Comparison of ENCODE assay signal across 14 cellular contexts in the genomic region with DNA sequence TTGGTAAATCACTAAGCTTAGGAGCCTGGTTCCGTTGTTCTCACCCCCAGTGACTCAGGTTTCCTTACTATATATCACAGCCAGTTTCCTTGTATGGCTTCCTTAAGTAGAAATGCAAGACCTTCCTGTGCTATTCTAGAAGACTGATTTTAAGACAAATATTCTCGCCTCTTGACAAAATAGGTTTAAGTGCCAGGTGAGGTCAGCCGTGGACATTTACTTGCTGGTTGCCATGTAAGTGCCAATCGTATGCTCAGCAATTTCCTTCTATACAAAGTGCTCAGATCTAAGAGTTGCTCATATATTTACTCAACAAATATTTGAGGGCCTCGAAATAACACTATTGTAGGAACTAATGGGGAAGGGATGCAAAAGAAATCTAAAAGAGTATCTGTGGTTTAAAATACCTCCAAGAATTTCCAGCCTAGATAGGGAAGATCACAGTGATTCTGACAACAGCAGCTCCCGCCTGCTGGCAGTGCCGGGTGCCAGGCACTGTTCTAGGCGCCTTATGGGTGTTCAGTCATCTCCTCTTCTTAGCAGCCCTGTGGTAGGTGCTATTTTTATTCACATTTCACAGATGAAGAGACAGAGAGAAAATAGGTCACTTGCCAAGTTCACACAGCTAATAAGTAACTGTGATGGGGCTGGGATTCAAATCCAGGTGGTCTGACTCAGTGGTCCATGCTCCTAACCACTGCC.
DNase-seq lines count a peak whose midpoint lies in the region; ATAC-seq, FAIRE-seq and TF ChIP-seq lines count a peak whose summit lies in the region.
"Had no signal": no experiment of that assay in that cellular context is flagged by ENCODE, and none has a peak within 500 bp of the region (broad histone marks: within the 10 kb centered on the region; RNA-seq: fewer than 3 reads in every experiment).

No MANE protein-coding gene starts in this region.

- H3K9me3 Mint-ChIP-seq in CD14-positive monocyte = peaks cover 0 to 2% (median 0%) of the 10 kb centered on the region in 7 donors
- H3K9me3 Mint-ChIP-seq: activated T-cell treated with anti-CD3 and anti-CD28 coated beads, Interleukin-2, amount 50 U/mL, for 4 hours; H9 had no signal

- H3K4me1 ChIP-seq in lower lobe of right lung = peaks cover 43% of the 10 kb centered on the region
- no peaks in the 10 kb centered on the region for H3K4me1 ChIP-seq in small intestine (ENCODE audit: control insufficient read depth in 2 of 2, insufficient read depth in 1 of 2, low read depth in 1 of 2, low read length in 1 of 2)

- WGBS in small intestine, 3 donors = 80 to 82% (median 82%) methylated on average over 8 of the region's 8 CpGs

- no peaks in the 10 kb centered on the region for H3K36me3 ChIP-seq in lower lobe of right lung
- H3K36me3 ChIP-seq in small intestine (ENCODE audit: control insufficient read depth in 2 of 2, insufficient read depth in 2 of 2, low read length in 2 of 2) = no peaks in the 10 kb centered on the region

- H3K36me3 Mint-ChIP-seq in CD14-positive monocyte = no peaks in the 10 kb centered on the region

- no peak for FAIRE-seq in small intestine (lab: Jason Lieb, UNC)
- FAIRE-seq: colon had no signal

- peak overlapping the region; percentile 0 for H3K27ac ChIP-seq in lower lobe of right lung
- H3K27ac ChIP-seq in small intestine (ENCODE audit: low read depth in 1 of 2, low read length in 1 of 2) = no peak overlapping the region

- H3K27me3 ChIP-seq in lower lobe of right lung (ENCODE audit: low read depth) = no peaks in the 10 kb centered on the region
- no peaks in the 10 kb centered on the region for H3K27me3 ChIP-seq in small intestine (ENCODE audit: control insufficient read depth in 2 of 2, insufficient read depth in 2 of 2, low read length in 2 of 2)

- H3K27ac Mint-ChIP-seq in CD14-positive monocyte = peak overlapping the region in 4 of 7 donors; percentile 11 to 82 (median 66)
- H3K27ac Mint-ChIP-seq: progenitor cell of endocrine pancreas had no signal

- peaks cover 32% of the 10 kb centered on the region for H3K4me1 Mint-ChIP-seq in CD14-positive monocyte

- no peak overlapping the region for H3K4me3 ChIP-seq in lower lobe of right lung
- no peak overlapping the region for H3K4me3 ChIP-seq in small intestine (ENCODE audit: low read depth in 1 of 2, low read length in 2 of 2)

- H3K9me3 ChIP-seq in lower lobe of right lung (no peaks in the 10 kb centered on the region), small intestine (ENCODE audit: control insufficient read depth, low read depth) (no peaks in the 10 kb centered on the region)

- H3K27me3 Mint-ChIP-seq in CD14-positive monocyte (ENCODE audit: low read depth in 3 of 3) = peaks cover 0 to 2% (median 1%) of the 10 kb centered on the region in 3 donors
- H3K27me3 Mint-ChIP-seq: progenitor cell of endocrine pancreas had no signal

- no peak for TF ChIP-seq CTCF in CD14-positive monocyte (IDR thresholded peaks at IDR 0.05)
- TF ChIP-seq CTCF in lower lobe of right lung (IDR thresholded peaks at IDR 0.05) = no peak

- intact Hi-C loops in CD14-positive monocyte (cut with micrococcal nuclease) (no loop called here), lower lobe of right lung (cut with DNase I) (no loop called here)

- no peak for DNase-seq in CD14-positive monocyte (ENCODE audit: low spot score)
- DNase-seq in amniotic epithelial cell (ENCODE audit: low read depth) = peak; percentile 12
- DNase-seq in lower lobe of right lung = no peak
- no peak for DNase-seq in SKM-1 (lab: John Stamatoyannopoulos, UW; ENCODE audit: unreplicated experiment)
- DNase-seq in small intestine = no peak
- DNase-seq: activated T-cell treated with anti-CD3 and anti-CD28 coated beads, Interleukin-2, amount 50 U/mL, for 4 hours; H9; NCI-H226; T-helper 2 cell had no signal

- ATAC-seq in HG03097 (IDR thresholded peaks at IDR 0.05; ENCODE audit: low FRiP score, unreplicated experiment) (peak; percentile 38), lower lobe of right lung (peak; percentile 85 to 90), HG02884 (IDR thresholded peaks at IDR 0.05; ENCODE audit: unreplicated experiment) (no peak), HG03565 (IDR thresholded peaks at IDR 0.05; ENCODE audit: unreplicated experiment) (no peak)
- ATAC-seq: activated T-cell treated with anti-CD3 and anti-CD28 coated beads, Interleukin-2, amount 50 U/mL, for 4 hours had no signal

- H3K4me3 Mint-ChIP-seq in CD14-positive monocyte = no peak overlapping the region
- H3K4me3 Mint-ChIP-seq: activated T-cell treated with anti-CD3 and anti-CD28 coated beads, Interleukin-2, amount 50 U/mL, for 4 hours; H9 had no signal

Comparison
In these comparisons a context has a peak if more than half of its experiments do, and no peak if none do; other contexts are left out.
1. ATAC-seq: peak in HG03097 (single experiment) and lower lobe of right lung (2 of 2); none in HG02884 (single experiment) and HG03565 (single experiment).